In genomic region chr7:126462405-126462804, GRCh38 we compare ENCODE assay signal across 6 cellular contexts.
"Had no signal": no experiment of that assay in that cellular context is flagged by ENCODE, and none has a peak within 500 bp of the region (broad histone marks: within the 10 kb centered on the region; RNA-seq: fewer than 3 reads in every experiment).

No MANE protein-coding gene starts in this region.

- DNase-seq: GDM1, GF-D8 had no signal

- FAIRE-seq: G401.6, GM12878, GM12892, GM18507 had no signal

- ATAC-seq: GM12878 had no signal

- H3K4me3 ChIP-seq: GM12878 had no signal
